10 cellular contexts compared by ENCODE assay signal in genomic region chr2:54015809-54016703, GRCh38. TPM values are rescaled to one million over a fixed set of nuclear protein-coding genes. Genes with fewer than 3 reads are reported as not detected.
DNase-seq lines count a peak whose midpoint lies in the region; ATAC-seq and TF ChIP-seq lines count a peak whose summit lies in the region.
"Had no signal": no experiment of that assay in that cellular context is flagged by ENCODE, and none has a peak within 500 bp of the region (broad histone marks: within the 10 kb centered on the region; RNA-seq: fewer than 3 reads in every experiment).

No MANE protein-coding gene starts in this region.

- CTCF ChIA-PET in GM10248 (lab: Yijun Ruan, JAX): no interaction called here

- H3K4me1 ChIP-seq in gastrocnemius medialis: peaks cover 11 to 15% of the 10 kb centered on the region in 2 donors
- H3K4me1 ChIP-seq: HAP-1 had no signal

- TF ChIP-seq POLR2A in gastrocnemius medialis (IDR thresholded peaks at IDR 0.05): no peak

- POLR2A ChIA-PET in GM10248 (lab: Yijun Ruan, JAX): no interaction called here

- no peaks in the 10 kb centered on the region for H3K9me3 ChIP-seq in gastrocnemius medialis

- H3K27ac ChIP-seq in gastrocnemius medialis: peak overlapping the region; percentile 17 to 56 (median 50)

- TF ChIP-seq CTCF in fibroblast of villous mesenchyme (IDR thresholded peaks at IDR 0.05; ENCODE audit: insufficient read depth, low read depth, low read length) (no peak), gastrocnemius medialis (IDR thresholded peaks at IDR 0.05 in 4 of 5, conservative IDR thresholded peaks at IDR 0.05 in 1 of 5) (no peak), GM10248 (IDR thresholded peaks at IDR 0.05; ENCODE audit: control extremely low read depth, extremely low read depth, low read depth, missing control alignments) (no peak), GM10266 (IDR thresholded peaks at IDR 0.05; ENCODE audit: control insufficient read depth, insufficient read depth, low read depth, missing control alignments) (no peak)

- peak in 1 of 2 donors; percentile 44 for ATAC-seq in gastrocnemius medialis
- no peak for ATAC-seq in GM21717 (IDR thresholded peaks at IDR 0.05; ENCODE audit: unreplicated experiment)

- in situ Hi-C loops in gastrocnemius medialis (cut with MboI; ENCODE audit: low sequenced_read_pairs in 4 of 4): no loop called here

- H3K36me3 ChIP-seq in gastrocnemius medialis: no peaks in the 10 kb centered on the region
- H3K36me3 ChIP-seq: HAP-1 had no signal

- no peaks in the 10 kb centered on the region for H3K27me3 ChIP-seq in gastrocnemius medialis

- no peak overlapping the region for H3K4me3 ChIP-seq in fibroblast of villous mesenchyme (ENCODE audit: low read depth, low read length)
- H3K4me3 ChIP-seq in gastrocnemius medialis: no peak overlapping the region
- H3K4me3 ChIP-seq: HAP-1 had no signal

- intact Hi-C loops in gastrocnemius medialis (cut with DNase I; ENCODE audit: low total_unique reads): no loop called here

- DNase-seq in DMS79 treated with DMSO at 0.1 percent for 48 hours (lab: John Stamatoyannopoulos, UW): peak; percentile 40
- peak; percentile 12 for DNase-seq in RKO (ENCODE audit: low spot score)
- peak; percentile 91 for DNase-seq in fibroblast of villous mesenchyme (ENCODE audit: low read depth)
- DNase-seq in gastrocnemius medialis: no peak
- DNase-seq in NCI-H1417 treated with DMSO at 0.1 percent for 48 hours (lab: John Stamatoyannopoulos, UW): no peak
- no peak for DNase-seq in GM10248 (ENCODE audit: extremely low spot score)
- DNase-seq in GM10266 (ENCODE audit: extremely low spot score): no peak
- DNase-seq: effector CD8-positive, alpha-beta T cell had no signal

RNA-seq across cellular contexts. Expression of gene PSME4, which starts 45.3 kb away (rescaled TPM):
- total RNA-seq in fibroblast of villous mesenchyme (79.6 and 81.6 TPM in 2 replicates), gastrocnemius medialis (100 to 1,000 TPM; 144 to 247 (median 162) TPM)

Comparison
In these comparisons a context has a peak if more than half of its experiments do, and no peak if none do; other contexts are left out.
1. DNase-seq: peak in DMS79 treated with DMSO at 0.1 percent for 48 hours (single experiment), RKO (single experiment) and fibroblast of villous mesenchyme (single experiment); none in gastrocnemius medialis (0 of 2), NCI-H1417 treated with DMSO at 0.1 percent for 48 hours (single experiment), GM10248 (single experiment) and GM10266 (single experiment).